In genomic region chrX:154840856-154841255, GRCh38 we compare ENCODE assay signal across 1 cellular context.
A peak's percentile ranks its signal among the peaks of the same experiment; 100 is the strongest.
TF ChIP-seq lines count a peak whose summit lies in the region.

No MANE protein-coding gene starts in this region.

TF ChIP-seq in K562, 482 proteins besides CTCF, POLR2A, EP300 and RAD21 (continued from another document and continues in another):
- TF ChIP-seq ETV1 (tag; conservative IDR thresholded peaks at IDR 0.05; ENCODE audit: low read depth) (no peak), MCM2 (IDR thresholded peaks at IDR 0.05; ENCODE audit: low read depth) (no peak), MBD2 (IDR thresholded peaks at IDR 0.05; ENCODE audit: borderline replicate concordance, low read depth) (no peak), JUNB (CRISPR knock-in tag; conservative IDR thresholded peaks at IDR 0.05) (no peak), SIN3A (IDR thresholded peaks at IDR 0.05; ENCODE audit: borderline replicate concordance in 2 of 2, control insufficient read depth in 1 of 2, low read depth in 2 of 2, low read length in 2 of 2) (no peak), NR1H2 (CRISPR knock-in tag; IDR thresholded peaks at IDR 0.05) (no peak), FOXJ3 (CRISPR knock-in tag; IDR thresholded peaks at IDR 0.05) (no peak), U2AF1 (optimal IDR thresholded peaks at IDR 0.05; ENCODE audit: low read depth, low read length) (no peak), ZNF398 (CRISPR knock-in tag; IDR thresholded peaks at IDR 0.05) (no peak), HNRNPK (IDR thresholded peaks at IDR 0.05; ENCODE audit: low read depth, low read length, poor library complexity, severe bottlenecking) (no peak), XRCC5 (IDR thresholded peaks at IDR 0.05; ENCODE audit: low read depth, low read length) (no peak), SREBF1 (IDR thresholded peaks at IDR 0.05; ENCODE audit: borderline replicate concordance, low read depth, low read length) (no peak), COPS2 (conservative IDR thresholded peaks at IDR 0.05) (no peak), CC2D1A (IDR thresholded peaks at IDR 0.05) (peak; percentile 49; the same call in 1 of the 2 replicates), PHB (CRISPR knock-in tag; IDR thresholded peaks at IDR 0.05) (no peak), RBM15 (IDR thresholded peaks at IDR 0.05; ENCODE audit: insufficient read depth, low read length) (no peak), TFAP4 (CRISPR knock-in tag; IDR thresholded peaks at IDR 0.05; ENCODE audit: borderline replicate concordance) (no peak), TRIM24 (IDR thresholded peaks at IDR 0.05) (no peak), MEIS2 (IDR thresholded peaks at IDR 0.05; ENCODE audit: partially characterized antibody) (peak; percentile 89), KLF16 (IDR thresholded peaks at IDR 0.05) (peak; percentile 18; the same call in 1 of the 2 replicates), ZNF282 (CRISPR knock-in tag; IDR thresholded peaks at IDR 0.05) (no peak)
- TF ChIP-seq, protein P1, sequence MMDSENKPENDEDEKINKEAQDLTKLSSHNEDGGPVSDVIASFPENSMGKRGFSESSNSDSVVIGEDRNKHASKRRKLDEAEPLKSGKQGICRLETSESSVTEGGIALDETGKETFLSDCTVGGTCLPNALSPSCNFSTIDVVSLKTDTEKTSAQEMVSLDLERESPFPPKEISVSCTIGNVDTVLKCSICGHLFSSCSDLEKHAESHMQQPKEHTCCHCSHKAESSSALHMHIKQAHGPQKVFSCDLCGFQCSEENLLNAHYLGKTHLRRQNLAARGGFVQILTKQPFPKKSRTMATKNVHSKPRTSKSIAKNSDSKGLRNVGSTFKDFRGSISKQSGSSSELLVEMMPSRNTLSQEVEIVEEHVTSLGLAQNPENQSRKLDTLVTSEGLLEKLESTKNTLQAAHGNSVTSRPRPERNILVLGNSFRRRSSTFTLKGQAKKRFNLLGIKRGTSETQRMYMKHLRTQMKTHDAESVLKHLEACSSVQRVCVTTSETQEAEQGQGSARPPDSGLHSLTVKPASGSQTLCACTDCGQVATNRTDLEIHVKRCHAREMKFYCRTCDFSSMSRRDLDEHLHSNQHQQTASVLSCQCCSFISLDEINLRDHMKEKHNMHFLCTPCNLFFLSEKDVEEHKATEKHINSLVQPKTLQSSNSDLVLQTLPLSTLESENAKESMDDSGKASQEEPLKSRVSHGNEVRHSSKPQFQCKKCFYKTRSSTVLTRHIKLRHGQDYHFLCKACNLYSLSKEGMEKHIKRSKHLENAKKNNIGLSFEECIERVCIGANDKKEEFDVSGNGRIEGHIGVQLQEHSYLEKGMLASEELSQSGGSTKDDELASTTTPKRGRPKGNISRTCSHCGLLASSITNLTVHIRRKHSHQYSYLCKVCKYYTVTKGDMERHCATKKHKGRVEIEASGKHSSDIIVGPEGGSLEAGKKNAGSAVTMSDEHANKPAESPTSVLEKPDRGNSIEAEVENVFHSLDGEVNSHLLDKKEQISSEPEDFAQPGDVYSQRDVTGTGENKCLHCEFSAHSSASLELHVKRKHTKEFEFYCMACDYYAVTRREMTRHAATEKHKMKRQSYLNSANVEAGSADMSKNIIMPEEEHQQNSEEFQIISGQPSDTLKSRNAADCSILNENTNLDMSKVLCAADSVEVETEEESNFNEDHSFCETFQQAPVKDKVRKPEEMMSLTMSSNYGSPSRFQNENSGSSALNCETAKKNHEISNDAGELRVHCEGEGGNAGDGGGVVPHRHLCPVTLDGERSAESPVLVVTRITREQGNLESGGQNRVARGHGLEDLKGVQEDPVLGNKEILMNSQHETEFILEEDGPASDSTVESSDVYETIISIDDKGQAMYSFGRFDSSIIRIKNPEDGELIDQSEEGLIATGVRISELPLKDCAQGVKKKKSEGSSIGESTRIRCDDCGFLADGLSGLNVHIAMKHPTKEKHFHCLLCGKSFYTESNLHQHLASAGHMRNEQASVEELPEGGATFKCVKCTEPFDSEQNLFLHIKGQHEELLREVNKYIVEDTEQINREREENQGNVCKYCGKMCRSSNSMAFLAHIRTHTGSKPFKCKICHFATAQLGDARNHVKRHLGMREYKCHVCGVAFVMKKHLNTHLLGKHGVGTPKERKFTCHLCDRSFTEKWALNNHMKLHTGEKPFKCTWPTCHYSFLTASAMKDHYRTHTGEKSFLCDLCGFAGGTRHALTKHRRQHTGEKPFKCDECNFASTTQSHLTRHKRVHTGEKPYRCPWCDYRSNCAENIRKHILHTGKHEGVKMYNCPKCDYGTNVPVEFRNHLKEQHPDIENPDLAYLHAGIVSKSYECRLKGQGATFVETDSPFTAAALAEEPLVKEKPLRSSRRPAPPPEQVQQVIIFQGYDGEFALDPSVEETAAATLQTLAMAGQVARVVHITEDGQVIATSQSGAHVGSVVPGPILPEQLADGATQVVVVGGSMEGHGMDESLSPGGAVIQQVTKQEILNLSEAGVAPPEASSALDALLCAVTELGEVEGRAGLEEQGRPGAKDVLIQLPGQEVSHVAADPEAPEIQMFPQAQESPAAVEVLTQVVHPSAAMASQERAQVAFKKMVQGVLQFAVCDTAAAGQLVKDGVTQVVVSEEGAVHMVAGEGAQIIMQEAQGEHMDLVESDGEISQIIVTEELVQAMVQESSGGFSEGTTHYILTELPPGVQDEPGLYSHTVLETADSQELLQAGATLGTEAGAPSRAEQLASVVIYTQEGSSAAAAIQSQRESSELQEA (IDR thresholded peaks at IDR 0.05; ENCODE audit: low read depth), result no peak
- TF ChIP-seq, protein P2, sequence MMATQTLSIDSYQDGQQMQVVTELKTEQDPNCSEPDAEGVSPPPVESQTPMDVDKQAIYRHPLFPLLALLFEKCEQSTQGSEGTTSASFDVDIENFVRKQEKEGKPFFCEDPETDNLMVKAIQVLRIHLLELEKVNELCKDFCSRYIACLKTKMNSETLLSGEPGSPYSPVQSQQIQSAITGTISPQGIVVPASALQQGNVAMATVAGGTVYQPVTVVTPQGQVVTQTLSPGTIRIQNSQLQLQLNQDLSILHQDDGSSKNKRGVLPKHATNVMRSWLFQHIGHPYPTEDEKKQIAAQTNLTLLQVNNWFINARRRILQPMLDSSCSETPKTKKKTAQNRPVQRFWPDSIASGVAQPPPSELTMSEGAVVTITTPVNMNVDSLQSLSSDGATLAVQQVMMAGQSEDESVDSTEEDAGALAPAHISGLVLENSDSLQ (IDR thresholded peaks at IDR 0.05), result peak; percentile 81
- TF ChIP-seq, protein P3, sequence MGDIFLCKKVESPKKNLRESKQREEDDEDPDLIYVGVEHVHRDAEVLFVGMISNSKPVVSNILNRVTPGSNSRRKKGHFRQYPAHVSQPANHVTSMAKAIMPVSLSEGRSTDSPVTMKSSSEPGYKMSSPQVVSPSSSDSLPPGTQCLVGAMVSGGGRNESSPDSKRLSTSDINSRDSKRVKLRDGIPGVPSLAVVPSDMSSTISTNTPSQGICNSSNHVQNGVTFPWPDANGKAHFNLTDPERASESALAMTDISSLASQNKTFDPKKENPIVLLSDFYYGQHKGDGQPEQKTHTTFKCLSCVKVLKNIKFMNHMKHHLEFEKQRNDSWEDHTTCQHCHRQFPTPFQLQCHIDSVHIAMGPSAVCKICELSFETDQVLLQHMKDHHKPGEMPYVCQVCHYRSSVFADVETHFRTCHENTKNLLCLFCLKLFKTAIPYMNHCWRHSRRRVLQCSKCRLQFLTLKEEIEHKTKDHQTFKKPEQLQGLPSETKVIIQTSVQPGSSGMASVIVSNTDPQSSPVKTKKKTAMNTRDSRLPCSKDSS (IDR thresholded peaks at IDR 0.05; ENCODE audit: low read depth, partially characterized antibody), result no peak
- TF ChIP-seq, protein P4, sequence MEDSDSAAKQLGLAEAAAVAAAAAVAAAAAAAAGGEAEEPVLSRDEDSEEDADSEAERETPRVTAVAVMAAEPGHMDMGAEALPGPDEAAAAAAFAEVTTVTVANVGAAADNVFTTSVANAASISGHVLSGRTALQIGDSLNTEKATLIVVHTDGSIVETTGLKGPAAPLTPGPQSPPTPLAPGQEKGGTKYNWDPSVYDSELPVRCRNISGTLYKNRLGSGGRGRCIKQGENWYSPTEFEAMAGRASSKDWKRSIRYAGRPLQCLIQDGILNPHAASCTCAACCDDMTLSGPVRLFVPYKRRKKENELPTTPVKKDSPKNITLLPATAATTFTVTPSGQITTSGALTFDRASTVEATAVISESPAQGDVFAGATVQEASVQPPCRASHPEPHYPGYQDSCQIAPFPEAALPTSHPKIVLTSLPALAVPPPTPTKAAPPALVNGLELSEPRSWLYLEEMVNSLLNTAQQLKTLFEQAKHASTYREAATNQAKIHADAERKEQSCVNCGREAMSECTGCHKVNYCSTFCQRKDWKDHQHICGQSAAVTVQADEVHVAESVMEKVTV (CRISPR knock-in tag; IDR thresholded peaks at IDR 0.05), result peak; percentile 77
- TF ChIP-seq, protein P5, sequence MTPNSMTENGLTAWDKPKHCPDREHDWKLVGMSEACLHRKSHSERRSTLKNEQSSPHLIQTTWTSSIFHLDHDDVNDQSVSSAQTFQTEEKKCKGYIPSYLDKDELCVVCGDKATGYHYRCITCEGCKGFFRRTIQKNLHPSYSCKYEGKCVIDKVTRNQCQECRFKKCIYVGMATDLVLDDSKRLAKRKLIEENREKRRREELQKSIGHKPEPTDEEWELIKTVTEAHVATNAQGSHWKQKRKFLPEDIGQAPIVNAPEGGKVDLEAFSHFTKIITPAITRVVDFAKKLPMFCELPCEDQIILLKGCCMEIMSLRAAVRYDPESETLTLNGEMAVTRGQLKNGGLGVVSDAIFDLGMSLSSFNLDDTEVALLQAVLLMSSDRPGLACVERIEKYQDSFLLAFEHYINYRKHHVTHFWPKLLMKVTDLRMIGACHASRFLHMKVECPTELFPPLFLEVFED (CRISPR knock-in tag; conservative IDR thresholded peaks at IDR 0.05), result no peak
- TF ChIP-seq, protein P6, sequence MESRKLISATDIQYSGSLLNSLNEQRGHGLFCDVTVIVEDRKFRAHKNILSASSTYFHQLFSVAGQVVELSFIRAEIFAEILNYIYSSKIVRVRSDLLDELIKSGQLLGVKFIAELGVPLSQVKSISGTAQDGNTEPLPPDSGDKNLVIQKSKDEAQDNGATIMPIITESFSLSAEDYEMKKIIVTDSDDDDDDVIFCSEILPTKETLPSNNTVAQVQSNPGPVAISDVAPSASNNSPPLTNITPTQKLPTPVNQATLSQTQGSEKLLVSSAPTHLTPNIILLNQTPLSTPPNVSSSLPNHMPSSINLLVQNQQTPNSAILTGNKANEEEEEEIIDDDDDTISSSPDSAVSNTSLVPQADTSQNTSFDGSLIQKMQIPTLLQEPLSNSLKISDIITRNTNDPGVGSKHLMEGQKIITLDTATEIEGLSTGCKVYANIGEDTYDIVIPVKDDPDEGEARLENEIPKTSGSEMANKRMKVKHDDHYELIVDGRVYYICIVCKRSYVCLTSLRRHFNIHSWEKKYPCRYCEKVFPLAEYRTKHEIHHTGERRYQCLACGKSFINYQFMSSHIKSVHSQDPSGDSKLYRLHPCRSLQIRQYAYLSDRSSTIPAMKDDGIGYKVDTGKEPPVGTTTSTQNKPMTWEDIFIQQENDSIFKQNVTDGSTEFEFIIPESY (CRISPR knock-in tag; IDR thresholded peaks at IDR 0.05), result no peak
- TF ChIP-seq, protein P7, sequence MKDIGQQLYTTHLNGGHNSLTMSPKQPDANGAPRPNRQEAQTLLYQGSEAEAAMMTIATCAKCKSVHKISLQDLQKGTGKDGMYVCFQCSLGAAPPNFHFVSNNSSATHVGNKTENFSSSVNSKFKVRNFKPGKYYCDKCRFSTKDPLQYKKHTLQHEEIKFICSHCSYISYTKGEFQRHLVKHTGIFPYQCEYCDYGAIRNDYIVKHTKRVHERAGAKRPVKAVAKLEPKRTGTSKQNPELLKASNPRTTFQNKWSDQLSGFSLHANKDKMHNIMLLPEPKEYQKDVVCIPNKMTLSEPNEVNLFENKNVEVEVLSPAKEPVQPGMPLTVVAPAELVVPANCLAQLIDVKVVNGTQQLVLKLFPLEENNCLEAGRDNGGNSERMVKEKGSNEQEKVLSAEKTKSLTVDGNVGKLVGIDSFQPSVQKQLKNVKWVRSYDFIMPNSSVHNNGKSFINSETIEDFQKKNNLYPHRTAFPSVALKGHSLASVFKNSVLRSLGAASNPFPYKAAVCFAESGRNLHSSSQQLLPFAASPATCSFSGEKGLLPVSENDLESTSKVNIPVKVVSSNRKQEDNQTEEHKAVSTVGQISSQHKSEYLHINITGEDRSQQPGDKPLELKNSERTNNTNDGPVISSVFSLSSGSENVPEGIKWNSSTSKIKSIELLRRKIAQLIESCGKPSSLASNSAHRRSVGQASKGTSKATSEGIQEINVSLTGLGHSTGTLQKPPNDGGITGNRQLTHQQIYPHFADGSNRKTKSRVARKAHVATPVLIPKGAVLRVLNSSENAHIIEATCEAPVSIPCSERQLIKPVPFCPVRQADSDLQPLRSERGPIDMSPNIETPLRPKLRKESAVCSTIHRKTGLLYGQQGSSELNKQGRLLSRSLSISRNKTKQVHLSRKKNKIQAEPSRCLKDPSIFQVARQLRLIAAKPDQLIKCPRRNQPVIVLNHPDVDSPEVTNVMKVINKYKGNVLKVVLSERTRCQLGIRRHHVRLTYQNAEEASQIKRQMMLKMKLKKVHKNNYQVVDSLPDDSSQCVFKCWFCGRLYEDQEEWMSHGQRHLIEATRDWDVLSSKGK (CRISPR knock-in tag; IDR thresholded peaks at IDR 0.05), result no peak
